Comparison of ENCODE assay signal across 9 cellular contexts in genomic region chr2:98479959-98480524, GRCh38. TPM values are rescaled to one million over a fixed set of nuclear protein-coding genes. Genes with fewer than 3 reads are reported as not detected.
DNase-seq lines count a peak whose midpoint lies in the region; ATAC-seq, FAIRE-seq and TF ChIP-seq lines count a peak whose summit lies in the region.
"Had no signal": no experiment of that assay in that cellular context is flagged by ENCODE, and none has a peak within 500 bp of the region (broad histone marks: within the 10 kb centered on the region; RNA-seq: fewer than 3 reads in every experiment).

No MANE protein-coding gene starts in this region.

- H3K4me3 ChIP-seq in astrocyte (ENCODE audit: insufficient read depth, low read depth, low read length): no peak overlapping the region
- no peak overlapping the region for H3K4me3 ChIP-seq in left lung
- H3K4me3 ChIP-seq in upper lobe of right lung: no peak overlapping the region
- H3K4me3 ChIP-seq in esophagus squamous epithelium: no peak overlapping the region
- H3K4me3 ChIP-seq in endodermal cell (ENCODE audit: low read length): no peak overlapping the region
- H3K4me3 ChIP-seq: SJSA1 had no signal

- TF ChIP-seq CTCF in astrocyte (IDR thresholded peaks at IDR 0.05; ENCODE audit: insufficient read depth, low read depth, low read length): no peak
- TF ChIP-seq CTCF in left lung (IDR thresholded peaks at IDR 0.05): no peak
- TF ChIP-seq CTCF in upper lobe of right lung (IDR thresholded peaks at IDR 0.05): no peak
- TF ChIP-seq CTCF in esophagus squamous epithelium (IDR thresholded peaks at IDR 0.05): no peak
- no peak for TF ChIP-seq CTCF in endodermal cell (conservative IDR thresholded peaks at IDR 0.05)

- H3K27me3 Mint-ChIP-seq in astrocyte (ENCODE audit: low read depth, unreplicated experiment): no peaks in the 10 kb centered on the region
- no peaks in the 10 kb centered on the region for H3K27me3 Mint-ChIP-seq in endodermal cell (ENCODE audit: insufficient read depth)

- H3K9ac ChIP-seq in astrocyte (ENCODE audit: low read length) (no peak overlapping the region), endodermal cell (ENCODE audit: extremely low read depth, low read length, poor library complexity, severe bottlenecking) (no peak overlapping the region)

- H3K27me3 ChIP-seq in astrocyte (ENCODE audit: insufficient read depth, low read length): no peaks in the 10 kb centered on the region
- no peaks in the 10 kb centered on the region for H3K27me3 ChIP-seq in left lung
- H3K27me3 ChIP-seq in upper lobe of right lung: no peaks in the 10 kb centered on the region
- peaks cover 0 to 21% (median 0%) of the 10 kb centered on the region in 4 donors for H3K27me3 ChIP-seq in esophagus squamous epithelium
- H3K27me3 ChIP-seq in endodermal cell (ENCODE audit: control insufficient read depth, insufficient read depth, low read length, poor library complexity, severe bottlenecking): no peaks in the 10 kb centered on the region
- H3K27me3 ChIP-seq: SJSA1 had no signal

- H3K4me2 ChIP-seq in astrocyte (ENCODE audit: low read length): peak overlapping the region; percentile 60

- no peaks in the 10 kb centered on the region for H3K36me3 ChIP-seq in astrocyte (ENCODE audit: insufficient read depth, low read length)
- H3K36me3 ChIP-seq in left lung: no peaks in the 10 kb centered on the region
- H3K36me3 ChIP-seq in upper lobe of right lung: no peaks in the 10 kb centered on the region
- no peaks in the 10 kb centered on the region for H3K36me3 ChIP-seq in esophagus squamous epithelium
- H3K36me3 ChIP-seq in endodermal cell (ENCODE audit: control insufficient read depth, insufficient read depth, low read length): peaks cover 35% of the 10 kb centered on the region
- H3K36me3 ChIP-seq: SJSA1 had no signal

- no peak for FAIRE-seq in astrocyte (lab: Jason Lieb, UNC)

- peaks cover 4% of the 10 kb centered on the region for H3K36me3 Mint-ChIP-seq in astrocyte (ENCODE audit: low read depth, unreplicated experiment)
- H3K36me3 Mint-ChIP-seq in endodermal cell (ENCODE audit: low read depth): no peaks in the 10 kb centered on the region

- no peaks in the 10 kb centered on the region for H3K9me3 Mint-ChIP-seq in astrocyte (ENCODE audit: unreplicated experiment)
- H3K9me3 Mint-ChIP-seq in endodermal cell: no peaks in the 10 kb centered on the region

- H3K4me1 ChIP-seq in astrocyte (ENCODE audit: insufficient read depth, low read length) (peaks cover 15% of the 10 kb centered on the region), left lung (peaks cover 21 to 72% of the 10 kb centered on the region in 2 donors), upper lobe of right lung (peaks cover 60% of the 10 kb centered on the region), esophagus squamous epithelium (peaks cover 17 to 78% (median 37%) of the 10 kb centered on the region in 3 donors), endodermal cell (ENCODE audit: control insufficient read depth, insufficient read depth, low read length) (peaks cover 29% of the 10 kb centered on the region)
- H3K4me1 ChIP-seq: SJSA1 had no signal

- H3K27ac Mint-ChIP-seq in astrocyte (ENCODE audit: unreplicated experiment): no peak overlapping the region
- H3K27ac Mint-ChIP-seq in endodermal cell: no peak overlapping the region

- DNase-seq in GF-D8 (lab: John Stamatoyannopoulos, UW) (peak; percentile 20), NCI-H82 treated with DMSO at 0.1 percent for 48 hours (lab: John Stamatoyannopoulos, UW; ENCODE audit: unreplicated experiment) (peak; percentile 66), astrocyte (ENCODE audit: low read depth) (peak; percentile 61), left lung (peak in 1 of 2 donors; percentile 82), upper lobe of right lung (peak; percentile 74), esophagus squamous epithelium (lab: John Stamatoyannopoulos, UW) (no peak), endodermal cell (no peak)

- no peak for TF ChIP-seq POLR2A in esophagus squamous epithelium (IDR thresholded peaks at IDR 0.05)

- H3K9me3 ChIP-seq in astrocyte (ENCODE audit: insufficient read depth, low read depth, low read length) (no peaks in the 10 kb centered on the region), left lung (no peaks in the 10 kb centered on the region), upper lobe of right lung (no peaks in the 10 kb centered on the region), esophagus squamous epithelium (no peaks in the 10 kb centered on the region), endodermal cell (ENCODE audit: control insufficient read depth, low read length) (no peaks in the 10 kb centered on the region)
- H3K9me3 ChIP-seq: SJSA1 had no signal

- WGBS in esophagus squamous epithelium, 2 donors: 12 to 15% methylated on average over 2 to 4 of the region's 4 CpGs
- 82 to 90% methylated on average over 4 of the region's 4 CpGs for WGBS in endodermal cell (ENCODE audit: insufficient coverage in 1 of 2, insufficient read length in 1 of 2), 2 experiments

- no peak overlapping the region for H3K27ac ChIP-seq in astrocyte (ENCODE audit: low read depth, low read length)
- H3K27ac ChIP-seq in left lung: no peak overlapping the region
- no peak overlapping the region for H3K27ac ChIP-seq in upper lobe of right lung
- H3K27ac ChIP-seq in esophagus squamous epithelium: peak overlapping the region in 1 of 4 donors; percentile 7
- no peak overlapping the region for H3K27ac ChIP-seq in endodermal cell (ENCODE audit: low read depth, low read length)
- H3K27ac ChIP-seq: SJSA1 had no signal

- H2AFZ ChIP-seq in astrocyte (ENCODE audit: low read depth, low read length): no peak overlapping the region

- peaks cover 55% of the 10 kb centered on the region for H3K79me2 ChIP-seq in astrocyte (ENCODE audit: insufficient read depth, low read length)

- ATAC-seq in HG02571 (IDR thresholded peaks at IDR 0.05; ENCODE audit: unreplicated experiment) (peak; percentile 34), left lung (peak; percentile 72), upper lobe of right lung (peak; percentile 63)

- intact Hi-C loops in left lung (cut with DNase I): no loop called here
- intact Hi-C loops in upper lobe of right lung (cut with DNase I): no loop called here
- intact Hi-C loops in esophagus squamous epithelium (cut with DNase I): no loop called here

- peaks cover 94% of the 10 kb centered on the region for H4K20me1 ChIP-seq in astrocyte (ENCODE audit: insufficient read depth, low read length)

- H3K4me1 Mint-ChIP-seq in astrocyte (ENCODE audit: low read depth, unreplicated experiment) (peaks cover 10% of the 10 kb centered on the region), endodermal cell (peaks cover 63% of the 10 kb centered on the region)

- H3K4me3 Mint-ChIP-seq in astrocyte (ENCODE audit: unreplicated experiment): no peak overlapping the region
- H3K4me3 Mint-ChIP-seq in endodermal cell: no peak overlapping the region

RNA-seq across cellular contexts. Expression of gene INPP4A, which starts 35.4 kb away (rescaled TPM):
- total RNA-seq in astrocyte: 19.4 and 23.4 TPM in 2 replicates
- 10 to 100 TPM; 27.7 to 34.2 TPM for total RNA-seq in left lung
- total RNA-seq in upper lobe of right lung: 35.0 TPM
- 10 to 100 TPM in 2 of 4 donors, 1 to 10 TPM in 2; 7.4 to 17.9 (median 9.4) TPM for total RNA-seq in esophagus squamous epithelium
- 10 to 100 TPM; 84.9 to 94.2 TPM for total RNA-seq in endodermal cell
- polyA plus RNA-seq in endodermal cell (2013, experiment 1 of 2): 31.9 TPM
- polyA plus RNA-seq in endodermal cell (2013, experiment 2 of 2): 33.3 TPM

Comparison
In these comparisons a context has a peak if more than half of its experiments do, and no peak if none do; other contexts are left out.
1. DNase-seq: peak in GF-D8 (single experiment), NCI-H82 treated with DMSO at 0.1 percent for 48 hours (single experiment), astrocyte (single experiment) and upper lobe of right lung (single experiment); none in esophagus squamous epithelium (single experiment) and endodermal cell (single experiment).
2. Peak in every context shown above with its lines, with median percentiles within 50 percentile points of each other: ATAC-seq.